1 cellular context compared by ENCODE assay signal in the genomic region with DNA sequence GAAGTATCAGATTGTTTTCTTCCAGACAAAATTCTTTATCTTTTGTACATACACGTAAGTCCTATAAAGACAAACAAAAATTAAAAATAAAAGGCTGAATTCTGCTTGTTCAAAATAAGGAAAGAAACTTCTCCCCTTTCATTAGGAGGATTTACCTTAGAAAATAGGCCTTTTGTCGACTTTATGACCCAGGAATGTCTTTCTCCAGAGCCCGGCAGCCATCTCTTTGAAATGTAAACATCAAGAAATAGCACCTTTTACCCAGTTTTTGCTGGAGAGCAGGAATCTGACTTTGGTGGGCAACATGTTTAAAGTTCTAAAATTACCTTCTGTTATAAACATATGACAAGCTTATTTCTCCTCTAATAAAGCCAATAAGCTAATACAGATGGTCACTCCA.
TF ChIP-seq lines count a peak whose summit lies in the region.

No MANE protein-coding gene starts in this region.

TF ChIP-seq in H1, 55 proteins besides CTCF, POLR2A, EP300 and RAD21:
- TF ChIP-seq TEAD4 (IDR thresholded peaks at IDR 0.05; ENCODE audit: low read depth, low read length) (0 out of 2 replicates have a peak, but pooled peaks have one; percentile 42), KDM5A (IDR thresholded peaks at IDR 0.05; ENCODE audit: low read length) (no peak)
